9 cellular contexts compared by ENCODE assay signal in the genomic region with DNA sequence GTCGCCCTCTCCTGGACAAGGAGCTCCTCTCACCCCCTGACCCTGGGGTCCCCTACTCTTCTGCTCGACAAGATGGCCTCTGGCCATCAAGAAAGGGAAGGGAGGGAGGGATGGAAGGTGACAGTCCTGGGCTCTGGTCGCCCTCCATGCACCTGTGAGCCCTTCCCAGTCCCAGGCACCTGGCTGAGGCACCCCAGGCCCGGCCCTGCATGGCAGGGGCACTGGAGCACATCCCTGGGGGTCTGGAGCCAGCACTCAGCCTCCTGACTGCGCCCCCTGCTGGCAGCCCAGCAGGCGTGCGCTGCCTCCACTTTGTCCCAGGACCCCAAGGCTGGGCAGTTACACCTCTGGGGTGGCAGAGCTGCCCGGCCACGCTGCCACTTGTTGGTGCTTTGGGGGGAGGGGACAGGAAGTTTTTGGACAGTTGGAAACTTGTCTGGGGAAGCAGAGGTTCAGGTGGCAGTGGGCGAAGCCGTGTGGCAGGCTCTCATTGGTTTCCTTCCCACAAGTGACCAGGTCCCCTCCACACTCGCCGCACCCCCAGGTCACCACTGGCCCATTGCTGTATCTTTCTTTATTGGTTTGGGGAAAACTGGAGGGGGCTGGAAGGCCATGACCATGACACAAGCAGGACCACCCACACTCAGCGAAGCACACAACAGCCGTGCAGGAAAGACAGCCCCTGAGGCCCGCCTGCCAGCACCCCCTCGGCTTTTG. TPM values are rescaled to one million over a fixed set of nuclear protein-coding genes. Genes with fewer than 3 reads are reported as not detected.
A peak's percentile ranks its signal among the peaks of the same experiment; 100 is the strongest.
DNase-seq lines count a peak whose midpoint lies in the region; ATAC-seq lines count a peak whose summit lies in the region.
"Had no signal": no experiment of that assay in that cellular context is flagged by ENCODE, and none has a peak within 500 bp of the region (broad histone marks: within the 10 kb centered on the region; RNA-seq: fewer than 3 reads in every experiment).

No MANE protein-coding gene starts in this region.

- no peaks in the 10 kb centered on the region for H3K27me3 ChIP-seq in naive thymus-derived CD4-positive, alpha-beta T cell (ENCODE audit: control insufficient read depth in 2 of 2, insufficient read depth in 2 of 2, low read length in 2 of 2)

- POLR2A ChIA-PET in naive thymus-derived CD4-positive, alpha-beta T cell (lab: Charles Lee), result interaction anchor here (0.5 kb wide), 1 partner anchor 71 kb away, joined by 3 read pairs; no protein-coding TSS in a partner anchor

- H3K9me3 Mint-ChIP-seq in naive thymus-derived CD4-positive, alpha-beta T cell, result peaks cover 0 to 4% (median 0%) of the 10 kb centered on the region in 11 donors

- intact Hi-C loops in naive thymus-derived CD4-positive, alpha-beta T cell (cut with micrococcal nuclease), result loop anchor here (1.0 to 5.0 kb wide), 3 partner anchors 59 to 727 kb away; no protein-coding TSS in a partner anchor

- no peaks in the 10 kb centered on the region for H3K4me1 ChIP-seq in naive thymus-derived CD4-positive, alpha-beta T cell (ENCODE audit: control insufficient read depth in 2 of 2, insufficient read depth in 2 of 2, low read length in 2 of 2)
- H3K4me1 ChIP-seq: BLaER1 treated with 17β-estradiol and CSF1 and Interleukin-3, amounts not matched to agents 10 nM and 100 nM had no signal

- H3K9me3 ChIP-seq in naive thymus-derived CD4-positive, alpha-beta T cell (ENCODE audit: control insufficient read depth in 2 of 3, low read length in 3 of 3), result no peaks in the 10 kb centered on the region

- H3K27ac Mint-ChIP-seq in naive thymus-derived CD4-positive, alpha-beta T cell, result no peak overlapping the region

- H3K4me3 ChIP-seq in naive thymus-derived CD4-positive, alpha-beta T cell (ENCODE audit: low read length), result no peak overlapping the region
- H3K4me3 ChIP-seq: BLaER1 treated with 17β-estradiol and CSF1 and Interleukin-3, amounts not matched to agents 10 nM and 100 nM had no signal

- no peak overlapping the region for H3K27ac ChIP-seq in naive thymus-derived CD4-positive, alpha-beta T cell (ENCODE audit: low read depth, low read length)
- H3K27ac ChIP-seq: BLaER1 treated with 17β-estradiol and CSF1 and Interleukin-3, amounts not matched to agents 10 nM and 100 nM had no signal

- no peaks in the 10 kb centered on the region for H3K36me3 Mint-ChIP-seq in naive thymus-derived CD4-positive, alpha-beta T cell

- peaks cover 5 to 11% (median 8%) of the 10 kb centered on the region in 7 donors for H3K4me1 Mint-ChIP-seq in naive thymus-derived CD4-positive, alpha-beta T cell

- H3K36me3 ChIP-seq in naive thymus-derived CD4-positive, alpha-beta T cell (ENCODE audit: control insufficient read depth in 2 of 3, insufficient read depth in 3 of 3, low read length in 3 of 3), result no peaks in the 10 kb centered on the region
- H3K36me3 ChIP-seq: BLaER1 treated with 17β-estradiol and CSF1 and Interleukin-3, amounts not matched to agents 10 nM and 100 nM had no signal

- in situ Hi-C loops in SK-MEL-5 (cut with HindIII; ENCODE audit: low pct_unique_long_range_greater_than_20kb, low sequenced_read_pairs), result no loop called here

- DNase-seq in NCI-H1105 treated with DMSO at 0.1 percent for 48 hours (lab: John Stamatoyannopoulos, UW) (peak; percentile 18), NCI-H1105 (lab: John Stamatoyannopoulos, UW) (no peak), SK-MEL-5 (ENCODE audit: low read depth, low spot score) (peak; percentile 44), dedifferentiated amniotic fluid mesenchymal stem cell (ENCODE audit: extremely low spot score) (no peak)
- DNase-seq in central memory CD4-positive, alpha-beta T cell, result peak; percentile 22
- DNase-seq in naive thymus-derived CD4-positive, alpha-beta T cell, result peak in 5 of 9 donors; percentile 36 to 60 (median 42)

- ATAC-seq in naive thymus-derived CD4-positive, alpha-beta T cell, result peak; percentile 59
- ATAC-seq in GM21737 (IDR thresholded peaks at IDR 0.05; ENCODE audit: unreplicated experiment) (no peak), HG02759 (IDR thresholded peaks at IDR 0.05; ENCODE audit: unreplicated experiment) (no peak)

- CTCF ChIA-PET in naive thymus-derived CD4-positive, alpha-beta T cell (lab: Charles Lee), result interaction anchor here (1.4 to 3.1 kb wide), 3 partner anchors 15 to 727 kb away, joined by 5 to 14 read pairs (median 9); no protein-coding TSS in a partner anchor

- H3K27me3 Mint-ChIP-seq in naive thymus-derived CD4-positive, alpha-beta T cell, result peaks cover 3 to 31% (median 11%) of the 10 kb centered on the region in 5 donors

- H3K4me3 Mint-ChIP-seq in naive thymus-derived CD4-positive, alpha-beta T cell, result no peak overlapping the region

RNA-seq across cellular contexts. Expression of a gene that starts 4.3 kb away (rescaled TPM):
- 0.64 and 0.87 TPM in 2 replicates for total RNA-seq in SK-MEL-5 (2014; rRNA removed; shearing (Covaris generic))
- 0.33 and 1.3 TPM in 2 replicates for polyA plus RNA-seq in SK-MEL-5 (2015; cell fraction: cytosol; rRNA removed)
- polyA plus RNA-seq in SK-MEL-5 (2015; cell fraction: nucleus; rRNA removed), result 10.3 and 10.4 TPM in 2 replicates
- total RNA-seq in naive thymus-derived CD4-positive, alpha-beta T cell, result 1 to 10 TPM in 1 of 5 experiments, under 1 TPM in 2, not detected in 2; 0.35 to 1.1 (median 0.58) TPM
- polyA plus RNA-seq in naive thymus-derived CD4-positive, alpha-beta T cell, result not detected

RNA-seq across cellular contexts. Expression of a gene that starts 18.4 kb away (rescaled TPM):
- total RNA-seq in SK-MEL-5 (2014; rRNA removed; shearing (Covaris generic)), result 44.7 and 48.1 TPM in 2 replicates
- 114 and 126 TPM in 2 replicates for polyA plus RNA-seq in SK-MEL-5 (2015; cell fraction: cytosol; rRNA removed)
- polyA plus RNA-seq in SK-MEL-5 (2015; cell fraction: nucleus; rRNA removed), result 179 and 194 TPM in 2 replicates
- 1 to 10 TPM in 2 of 5 experiments, under 1 TPM in 3; 0.14 to 2.6 (median 0.84) TPM for total RNA-seq in naive thymus-derived CD4-positive, alpha-beta T cell
- polyA plus RNA-seq in naive thymus-derived CD4-positive, alpha-beta T cell, result under 1 TPM in 1 of 2 donors, not detected in 1; 0.10 TPM

RNA-seq across cellular contexts. Expression of a gene that starts 22.3 kb away (rescaled TPM):
- 6.1 and 6.8 TPM in 2 replicates for total RNA-seq in SK-MEL-5 (2014; rRNA removed; shearing (Covaris generic))
- polyA plus RNA-seq in SK-MEL-5 (2015; cell fraction: cytosol; rRNA removed), result 8.9 and 9.0 TPM in 2 replicates
- 6.9 and 8.1 TPM in 2 replicates for polyA plus RNA-seq in SK-MEL-5 (2015; cell fraction: nucleus; rRNA removed)
- total RNA-seq in naive thymus-derived CD4-positive, alpha-beta T cell, result not detected
- polyA plus RNA-seq in naive thymus-derived CD4-positive, alpha-beta T cell, result not detected

RNA-seq across cellular contexts. Expression of a gene that starts 54.9 kb away (rescaled TPM):
- total RNA-seq in SK-MEL-5 (2014; rRNA removed; shearing (Covaris generic)), result 363 and 424 TPM in 2 replicates
- 450 and 558 TPM in 2 replicates for polyA plus RNA-seq in SK-MEL-5 (2015; cell fraction: cytosol; rRNA removed)
- polyA plus RNA-seq in SK-MEL-5 (2015; cell fraction: nucleus; rRNA removed), result 74.9 and 94.8 TPM in 2 replicates
- 100 to 1,000 TPM in 4 of 5 experiments, 10 to 100 TPM in 1; 80.2 to 153 (median 117) TPM for total RNA-seq in naive thymus-derived CD4-positive, alpha-beta T cell
- polyA plus RNA-seq in naive thymus-derived CD4-positive, alpha-beta T cell, result 100 to 1,000 TPM; 297 to 329 TPM

RNA-seq across cellular contexts. Expression of a gene that starts 55.3 kb away (rescaled TPM):
- 39.1 and 43.5 TPM in 2 replicates for total RNA-seq in SK-MEL-5 (2014; rRNA removed; shearing (Covaris generic))
- polyA plus RNA-seq in SK-MEL-5 (2015; cell fraction: cytosol; rRNA removed), result 73.8 and 97.7 TPM in 2 replicates
- polyA plus RNA-seq in SK-MEL-5 (2015; cell fraction: nucleus; rRNA removed), result 58.5 and 78.2 TPM in 2 replicates
- total RNA-seq in naive thymus-derived CD4-positive, alpha-beta T cell, result 10 to 100 TPM in 3 of 5 experiments, 1 to 10 TPM in 2; 6.6 to 17.6 (median 10.2) TPM
- polyA plus RNA-seq in naive thymus-derived CD4-positive, alpha-beta T cell, result 1 to 10 TPM; 2.1 to 3.7 TPM

Comparison
In these comparisons a context has a peak if more than half of its experiments do, and no peak if none do; other contexts are left out.
1. DNase-seq: peak in NCI-H1105 treated with DMSO at 0.1 percent for 48 hours (single experiment), SK-MEL-5 (single experiment), central memory CD4-positive, alpha-beta T cell (single experiment) and naive thymus-derived CD4-positive, alpha-beta T cell (5 of 9); none in NCI-H1105 (single experiment) and dedifferentiated amniotic fluid mesenchymal stem cell (single experiment).
2. RNA of a gene that starts 18.4 kb away (total RNA-seq): 44.7 to 48.1 TPM in SK-MEL-5; 0.14 to 2.6 TPM in naive thymus-derived CD4-positive, alpha-beta T cell; every median in the first group is over 10 times any median in the second.